Comparison of ENCODE assay signal across 1 cellular context in the genomic region with DNA sequence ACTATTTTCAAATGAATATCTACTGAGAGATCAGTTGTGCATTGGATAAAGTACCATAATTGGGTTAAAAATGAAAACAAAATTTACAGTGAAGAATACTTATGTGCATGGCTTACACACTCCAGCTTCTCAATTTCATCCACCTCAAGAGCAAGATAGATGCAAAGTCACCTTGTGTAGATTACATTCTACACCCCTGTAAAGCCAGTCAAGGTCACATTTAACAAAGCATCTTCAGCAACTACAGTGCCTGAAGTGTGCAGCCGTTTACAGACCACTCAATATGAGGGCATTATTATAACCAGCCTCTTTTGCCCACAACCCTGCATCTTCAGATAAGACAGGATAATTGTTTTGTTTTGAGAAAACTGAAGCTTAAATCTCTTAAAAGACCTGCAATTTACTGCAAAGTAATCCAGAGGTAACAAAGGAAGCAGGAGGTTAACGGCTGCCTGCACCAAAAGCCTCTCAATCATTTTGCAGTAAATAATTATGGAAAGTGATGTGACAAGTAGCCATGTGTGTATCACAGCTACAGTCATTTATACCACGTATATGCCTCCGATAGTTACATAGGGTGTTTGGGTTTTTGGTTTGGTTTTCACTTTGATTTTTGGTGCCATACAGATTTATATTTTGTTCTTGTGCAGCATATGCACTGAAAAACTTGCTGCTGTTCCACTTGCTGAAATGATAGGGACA.
TF ChIP-seq lines count a peak whose summit lies in the region.

No MANE protein-coding gene starts in this region.

TF ChIP-seq in IMR-90, 13 proteins besides CTCF, POLR2A, EP300 and RAD21 (continued from another document):
- TF ChIP-seq, protein P1, sequence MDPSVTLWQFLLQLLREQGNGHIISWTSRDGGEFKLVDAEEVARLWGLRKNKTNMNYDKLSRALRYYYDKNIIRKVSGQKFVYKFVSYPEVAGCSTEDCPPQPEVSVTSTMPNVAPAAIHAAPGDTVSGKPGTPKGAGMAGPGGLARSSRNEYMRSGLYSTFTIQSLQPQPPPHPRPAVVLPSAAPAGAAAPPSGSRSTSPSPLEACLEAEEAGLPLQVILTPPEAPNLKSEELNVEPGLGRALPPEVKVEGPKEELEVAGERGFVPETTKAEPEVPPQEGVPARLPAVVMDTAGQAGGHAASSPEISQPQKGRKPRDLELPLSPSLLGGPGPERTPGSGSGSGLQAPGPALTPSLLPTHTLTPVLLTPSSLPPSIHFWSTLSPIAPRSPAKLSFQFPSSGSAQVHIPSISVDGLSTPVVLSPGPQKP (IDR thresholded peaks at IDR 0.05; ENCODE audit: borderline replicate concordance, low read depth, low read length) = no peak
